13 cellular contexts compared by ENCODE assay signal in the genomic region with DNA sequence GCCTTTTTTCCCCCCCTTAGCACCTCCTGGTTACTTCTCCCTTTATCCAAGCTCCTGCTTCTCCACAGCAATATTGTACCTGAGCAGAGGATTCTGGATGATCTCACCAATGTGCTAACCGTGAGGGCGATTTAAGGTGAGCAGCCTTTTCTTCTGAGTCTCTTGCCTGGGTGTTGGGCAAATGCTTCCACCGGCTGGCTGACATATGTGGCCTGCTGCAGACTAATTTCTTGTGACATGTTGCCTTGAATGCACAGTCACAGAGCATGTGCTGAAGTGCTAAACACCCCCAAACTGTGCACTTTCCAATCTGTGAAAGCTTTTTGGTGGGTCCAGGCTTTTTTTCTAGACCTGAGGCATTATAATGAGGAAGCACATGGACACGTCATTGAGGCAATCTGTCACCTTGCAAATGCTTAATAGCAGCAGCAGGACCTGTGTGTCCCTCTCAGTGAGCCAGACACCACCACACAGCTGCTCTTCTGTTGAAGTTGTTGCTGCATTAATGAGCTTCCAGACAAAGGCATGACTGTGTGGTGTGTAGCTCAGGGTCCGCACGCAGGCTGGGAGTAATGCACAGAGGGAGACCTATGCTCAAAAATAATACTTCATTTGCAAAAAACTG.
"Had no signal": no experiment of that assay in that cellular context is flagged by ENCODE, and none has a peak within 500 bp of the region (broad histone marks: within the 10 kb centered on the region; RNA-seq: fewer than 3 reads in every experiment).

No MANE protein-coding gene starts in this region.

- H3K27ac Mint-ChIP-seq: activated naive CD4-positive, alpha-beta T cell treated with anti-CD3 and anti-CD28 coated beads, Interleukin-2, amount 50 U/mL, for 72 hours had no signal

- ATAC-seq: activated naive CD4-positive, alpha-beta T cell treated with anti-CD3 and anti-CD28 coated beads, Interleukin-2, amount 50 U/mL, for 72 hours; body of pancreas; pancreas had no signal

- DNase-seq: activated CD4-positive, alpha-beta T cell treated with anti-CD3 and anti-CD28 coated beads, Interleukin-2, amount 50 U/mL, for 1 hour; activated T-cell treated with anti-CD3 and anti-CD28 coated beads for 4 hours; amniotic stem cell; body of pancreas; cerebellar nuclear complex; dermis blood vessel endothelial cell; erythroblast; kidney glomerular epithelial cell; pancreas; stimulated activated CD4-positive, alpha-beta T cell treated with anti-CD3 and anti-CD28 coated beads, Interleukin-15, amount 100 ng/mL, for 24 hours; stimulated activated CD4-positive, alpha-beta T cell treated with anti-CD3 and anti-CD28 coated beads, Interleukin-4, amount 100 ng/mL, for 4 hours; stomach had no signal
